In genomic region chr12:95003213-95003920, GRCh38 we compare ENCODE assay signal across 1 cellular context.
A peak's percentile ranks its signal among the peaks of the same experiment; 100 is the strongest.
TF ChIP-seq lines count a peak whose summit lies in the region.

NDUFA12 (minus strand) TSS chr12:95003697; CDS start chr12:95003680, 17 bp downstream.

TF ChIP-seq in K562, 482 proteins besides CTCF, POLR2A, EP300 and RAD21 (continued from another document and continues in another):
- no peak for TF ChIP-seq RERE (CRISPR knock-in tag; IDR thresholded peaks at IDR 0.05; ENCODE audit: borderline replicate concordance)
- TF ChIP-seq NFIX (CRISPR knock-in tag; IDR thresholded peaks at IDR 0.05; ENCODE audit: low read depth), result no peak
- TF ChIP-seq NFRKB (IDR thresholded peaks at IDR 0.05; ENCODE audit: low read depth), result peak; percentile 82
- TF ChIP-seq RBM25 (IDR thresholded peaks at IDR 0.05; ENCODE audit: low read depth, low read length, severe bottlenecking), result no peak
- no peak for TF ChIP-seq ZNF518B (CRISPR knock-in tag; IDR thresholded peaks at IDR 0.05)
- no peak for TF ChIP-seq IRF2 (CRISPR knock-in tag; IDR thresholded peaks at IDR 0.05)
- TF ChIP-seq RFX5 (IDR thresholded peaks at IDR 0.05; ENCODE audit: low read depth, low read length), result no peak
- TF ChIP-seq GMEB1 (CRISPR knock-in tag; IDR thresholded peaks at IDR 0.05), result 0 out of 2 replicates have a peak, but pooled peaks have one; percentile 44
- TF ChIP-seq L3MBTL2 (IDR thresholded peaks at IDR 0.05), result peak; percentile 72
- TF ChIP-seq NCOR1 (IDR thresholded peaks at IDR 0.05), result no peak
- TF ChIP-seq ZNF740 (CRISPR knock-in tag; IDR thresholded peaks at IDR 0.05), result no peak
- no peak for TF ChIP-seq ZNF740 (tag; IDR thresholded peaks at IDR 0.05)
- no peak for TF ChIP-seq ZNF699 (CRISPR knock-in tag; IDR thresholded peaks at IDR 0.05; ENCODE audit: insufficient replicate concordance)
- TF ChIP-seq ZNF3 (CRISPR knock-in tag; IDR thresholded peaks at IDR 0.05), result no peak
- no peak for TF ChIP-seq ZNF75A (CRISPR knock-in tag; IDR thresholded peaks at IDR 0.05)
- TF ChIP-seq CHCHD3 (CRISPR knock-in tag; IDR thresholded peaks at IDR 0.05), result no peak
- no peak for TF ChIP-seq MTA1 (IDR thresholded peaks at IDR 0.05; ENCODE audit: borderline replicate concordance)
- no peak for TF ChIP-seq MITF (IDR thresholded peaks at IDR 0.05)
- no peak for TF ChIP-seq STAT5B (CRISPR knock-in tag; IDR thresholded peaks at IDR 0.05)
- TF ChIP-seq NR2C1 (IDR thresholded peaks at IDR 0.05), result no peak
- no peak for TF ChIP-seq NR2C1 (tag; IDR thresholded peaks at IDR 0.05)
- peak; percentile 81 for TF ChIP-seq RB1 (IDR thresholded peaks at IDR 0.05; ENCODE audit: low read depth)
- TF ChIP-seq DIDO1 (tag; IDR thresholded peaks at IDR 0.05; ENCODE audit: low read depth), result peak; percentile 70; the same call in 1 of the 2 replicates
- TF ChIP-seq GABPB1 (CRISPR knock-in tag; IDR thresholded peaks at IDR 0.05), result peak; percentile 91
- peak; percentile 80 for TF ChIP-seq CREM (IDR thresholded peaks at IDR 0.05; ENCODE audit: low read depth)
- no peak for TF ChIP-seq CHD1 (IDR thresholded peaks at IDR 0.05; ENCODE audit: low read length)
- TF ChIP-seq SUPT5H (IDR thresholded peaks at IDR 0.05), result peak; percentile 97
- TF ChIP-seq SPI1 (IDR thresholded peaks at IDR 0.05; ENCODE audit: borderline replicate concordance, low read depth, low read length), result no peak
- no peak for TF ChIP-seq ID3 (CRISPR knock-in tag; IDR thresholded peaks at IDR 0.05)
- no peak for TF ChIP-seq ID3 (tag; IDR thresholded peaks at IDR 0.05)
- no peak for TF ChIP-seq TCF3 (CRISPR knock-in tag; IDR thresholded peaks at IDR 0.05)
- TF ChIP-seq HDAC2 (IDR thresholded peaks at IDR 0.05), result 0 out of 2 replicates have a peak, but pooled peaks have one; percentile 35
- TF ChIP-seq SAP30 (IDR thresholded peaks at IDR 0.05; ENCODE audit: borderline replicate concordance, insufficient read depth, low read depth, low read length, poor library complexity, severe bottlenecking), result peak; percentile 23
- TF ChIP-seq RFX1 (IDR thresholded peaks at IDR 0.05), result no peak; the same call in 1 of the 2 replicates
- TF ChIP-seq MCM3 (IDR thresholded peaks at IDR 0.05), result no peak
- peak; percentile 60; the same call in 1 of the 2 replicates for TF ChIP-seq POLR2AphosphoS2 (IDR thresholded peaks at IDR 0.05; ENCODE audit: low read length)
- peak in 1 of 2 experiments; percentile 16; a peak in 1 of 4 replicates for TF ChIP-seq ZNF639 (CRISPR knock-in tag; conservative IDR thresholded peaks at IDR 0.05 in 1 of 2, IDR thresholded peaks at IDR 0.05 in 1 of 2)
- no peak for TF ChIP-seq IRF1 (CRISPR knock-in tag; IDR thresholded peaks at IDR 0.05; ENCODE audit: borderline replicate concordance)
- no peak for TF ChIP-seq ZNF354B (CRISPR knock-in tag; IDR thresholded peaks at IDR 0.05)
- no peak for TF ChIP-seq HOMEZ (CRISPR knock-in tag; IDR thresholded peaks at IDR 0.05)
- no peak for TF ChIP-seq FOXJ2 (tag; IDR thresholded peaks at IDR 0.05)
- TF ChIP-seq ZNF76 (CRISPR knock-in tag; IDR thresholded peaks at IDR 0.05; ENCODE audit: borderline replicate concordance), result no peak
- no peak for TF ChIP-seq SMAD2 (IDR thresholded peaks at IDR 0.05; ENCODE audit: low read depth, low read length)
- TF ChIP-seq ZNF24 (IDR thresholded peaks at IDR 0.05), result no peak
- no peak for TF ChIP-seq SIRT6 (IDR thresholded peaks at IDR 0.05; ENCODE audit: low read depth, low read length)
- no peak for TF ChIP-seq TSC22D4 (tag; IDR thresholded peaks at IDR 0.05)
- peak; percentile 92 for TF ChIP-seq POLR2B (IDR thresholded peaks at IDR 0.05; ENCODE audit: low read depth, partially characterized antibody)
- peak; percentile 97 for TF ChIP-seq ZBTB2 (IDR thresholded peaks at IDR 0.05)
- TF ChIP-seq BCL6 (CRISPR knock-in tag; IDR thresholded peaks at IDR 0.05), result no peak
- TF ChIP-seq POLR2G (IDR thresholded peaks at IDR 0.05; ENCODE audit: low read depth, low read length), result peak; percentile 97
- no peak for TF ChIP-seq SRSF1 (IDR thresholded peaks at IDR 0.05; ENCODE audit: low read depth, low read length)
- TF ChIP-seq CBFA2T3 (IDR thresholded peaks at IDR 0.05), result no peak
